Comparison of ENCODE assay signal across 9 cellular contexts in genomic region chr2:120231564-120231973, GRCh38. TPM values are rescaled to one million over a fixed set of nuclear protein-coding genes. Genes with fewer than 3 reads are reported as not detected.
DNase-seq lines count a peak whose midpoint lies in the region; ATAC-seq, FAIRE-seq and TF ChIP-seq lines count a peak whose summit lies in the region.
"Had no signal": no experiment of that assay in that cellular context is flagged by ENCODE, and none has a peak within 500 bp of the region (broad histone marks: within the 10 kb centered on the region; RNA-seq: fewer than 3 reads in every experiment).

No MANE protein-coding gene starts in this region.

- 0 out of 2 replicates have a peak, but pooled peaks cover 5% of the 10 kb centered on the region for H3F3A ChIP-seq in OCI-LY1 (ENCODE audit: insufficient read depth, low read length)

- no peak for ATAC-seq in A549
- peak; percentile 8 for ATAC-seq in GM21360 (IDR thresholded peaks at IDR 0.05; ENCODE audit: unreplicated experiment)
- peak; percentile 6 to 12 for ATAC-seq in right cardiac atrium
- ATAC-seq in upper lobe of left lung (ENCODE audit: low FRiP score in 2 of 2), result peak; percentile 13 to 16
- no peak for ATAC-seq in HG03469 (IDR thresholded peaks at IDR 0.05; ENCODE audit: unreplicated experiment)

- POLR2A ChIA-PET in A549 (lab: Yijun Ruan, JAX), result interaction anchor here (1.7 kb wide), 1 partner anchor 8 kb away, joined by 6 read pairs; the partner anchor contains the start of gene TMEM185B

- FAIRE-seq in A549 (lab: Jason Lieb, UNC), result no peak

- intact Hi-C loops in right cardiac atrium (cut with DNase I), result no loop called here

- H3K36me3 ChIP-seq in OCI-LY1 (ENCODE audit: insufficient read depth, low read length), result no peaks in the 10 kb centered on the region; the same call in 1 of the 2 replicates
- no peaks in the 10 kb centered on the region for H3K36me3 ChIP-seq in upper lobe of left lung

- H3K4me2 ChIP-seq in A549 (no peak overlapping the region), OCI-LY1 (ENCODE audit: low read length) (peak overlapping the region; percentile 96)

- no peak overlapping the region for H2AFZ ChIP-seq in OCI-LY1 (ENCODE audit: low read length)

- no peaks in the 10 kb centered on the region for H3K9me2 ChIP-seq in OCI-LY1 (ENCODE audit: low read depth, low read length)

- no peak for TF ChIP-seq RAD21 in A549 (conservative IDR thresholded peaks at IDR 0.05 in 1 of 2, IDR thresholded peaks at IDR 0.05 in 1 of 2)

- H3K4me3 ChIP-seq in A549 (no peak overlapping the region), OCI-LY1 (ENCODE audit: low read depth, low read length, poor library complexity, severe bottlenecking) (peak overlapping the region; percentile 61), right cardiac atrium (ENCODE audit: low read length) (peak overlapping the region; percentile 54), upper lobe of left lung (peak overlapping the region in 3 of 4 donors; percentile 34 to 57 (median 52))
- H3K4me3 ChIP-seq: lung had no signal

- H3K9me3 ChIP-seq in A549 (no peaks in the 10 kb centered on the region), OCI-LY1 (ENCODE audit: low read length) (no peaks in the 10 kb centered on the region), right cardiac atrium (ENCODE audit: control insufficient read depth, low read length) (no peaks in the 10 kb centered on the region), upper lobe of left lung (no peaks in the 10 kb centered on the region)

- H3K27ac ChIP-seq in A549, result no peak overlapping the region
- H3K27ac ChIP-seq in OCI-LY1 (ENCODE audit: low read depth, low read length, poor library complexity, severe bottlenecking), result peak overlapping the region; percentile 98
- H3K27ac ChIP-seq in right cardiac atrium (ENCODE audit: low read length), result no peak overlapping the region
- H3K27ac ChIP-seq in upper lobe of left lung, result peak overlapping the region; percentile 70 to 84 (median 80)

- CTCF ChIA-PET in A549 (lab: Yijun Ruan, JAX), result interaction anchor here (0.6 to 1.8 kb wide), 3 partner anchors 21 to 81 kb away, joined by 3 to 4 read pairs (median 3); partner anchors contain the start of gene RALB

- H3K9ac ChIP-seq in OCI-LY1 (ENCODE audit: low read length), result peak overlapping the region; percentile 86

- TF ChIP-seq POLR2A in A549 (IDR thresholded peaks at IDR 0.05; ENCODE audit: low read length) (no peak), upper lobe of left lung (IDR thresholded peaks at IDR 0.05) (no peak)

- H3K4me1 ChIP-seq in A549 (peaks cover 14% of the 10 kb centered on the region), OCI-LY1 (ENCODE audit: insufficient read depth, low read length, severe bottlenecking) (peaks cover 64% of the 10 kb centered on the region), right cardiac atrium (ENCODE audit: control insufficient read depth, insufficient read depth, low read length) (no peaks in the 10 kb centered on the region), upper lobe of left lung (peaks cover 6 to 22% (median 14%) of the 10 kb centered on the region in 4 donors)

- no peaks in the 10 kb centered on the region for H4K20me1 ChIP-seq in OCI-LY1 (ENCODE audit: insufficient read depth, low read length)

- no peaks in the 10 kb centered on the region for H3K79me2 ChIP-seq in OCI-LY1 (ENCODE audit: insufficient read depth, low read length)

- DNase-seq in A549 (ENCODE audit: low read depth in 1 of 2, low spot score in 1 of 2) (no peak), right cardiac atrium (no peak), upper lobe of left lung (no peak), T-helper 9 cell (no peak), medulla oblongata (ENCODE audit: extremely low spot score) (no peak)

- 92% methylated on average over 4 of the region's 4 CpGs for WGBS in A549 (ENCODE audit: missing lambda C conversion rate)
- WGBS in right cardiac atrium, result 92% methylated on average over 4 of the region's 4 CpGs
- WGBS in upper lobe of left lung, 2 donors, result 75 to 80% methylated on average over 4 of the region's 4 CpGs

- no peaks in the 10 kb centered on the region for H3K27me3 ChIP-seq in OCI-LY1 (ENCODE audit: insufficient read depth, low read length)
- H3K27me3 ChIP-seq in right cardiac atrium (ENCODE audit: control insufficient read depth, insufficient read depth), result no peaks in the 10 kb centered on the region
- no peaks in the 10 kb centered on the region for H3K27me3 ChIP-seq in upper lobe of left lung

- TF ChIP-seq CTCF in A549 (IDR thresholded peaks at IDR 0.05), result no peak
- TF ChIP-seq CTCF in OCI-LY1 (IDR thresholded peaks at IDR 0.05; ENCODE audit: low read length), result no peak
- no peak for TF ChIP-seq CTCF in upper lobe of left lung (IDR thresholded peaks at IDR 0.05)

- TF ChIP-seq EP300 in A549 (IDR thresholded peaks at IDR 0.05), result no peak
- TF ChIP-seq EP300 in upper lobe of left lung (IDR thresholded peaks at IDR 0.05), result no peak

TF ChIP-seq in A549, 52 proteins besides CTCF, POLR2A, EP300 and RAD21:
- TF ChIP-seq ZFP36 (IDR thresholded peaks at IDR 0.05; ENCODE audit: borderline replicate concordance, partially characterized antibody) (peak; percentile 26), PBX3 (IDR thresholded peaks at IDR 0.05) (no peak)

RNA-seq across cellular contexts. Expression of gene TMEM185B, which starts 8.4 kb away (rescaled TPM):
- polyA plus RNA-seq in A549 (2011; rRNA removed), result 41.8 and 48.5 TPM in 2 replicates
- polyA plus RNA-seq in A549 (2012; cell fraction: cytosol; rRNA removed), result 45.8 and 58.0 TPM in 2 replicates
- 57.3 and 71.9 TPM in 2 replicates for polyA plus RNA-seq in A549 (2012; cell fraction: nucleus; rRNA removed)
- 28.7 to 31.5 TPM (median 30.3 TPM) in 3 replicates for polyA plus RNA-seq in A549 (2017; fragmentation: RNase III; extraction: RNeasy Plus Mini Kit Qiagen cat#74134 plus additional on column Dnase treatment)
- polyA minus RNA-seq in A549 (2011; rRNA and poly(A)+ RNA removed), result 24.1 and 30.9 TPM in 2 replicates
- 10 to 100 TPM; 19.7 to 27.5 (median 21.7) TPM for total RNA-seq in right cardiac atrium
- 13.2 TPM for polyA plus RNA-seq in right cardiac atrium
- 10 to 100 TPM; 15.3 to 29.3 (median 25.5) TPM for total RNA-seq in upper lobe of left lung

RNA-seq across cellular contexts. Expression of gene RALB, which starts 21.1 kb away (rescaled TPM):
- polyA plus RNA-seq in A549 (2011; rRNA removed) (65.9 and 72.9 TPM in 2 replicates), A549 (2017; fragmentation: RNase III; extraction: RNeasy Plus Mini Kit Qiagen cat#74134 plus additional on column Dnase treatment) (71.5 to 77.4 TPM (median 76.5 TPM) in 3 replicates), right cardiac atrium (57.2 TPM)
- 33.6 and 34.3 TPM in 2 replicates for polyA plus RNA-seq in A549 (2012; cell fraction: cytosol; rRNA removed)
- 10.4 and 19.1 TPM in 2 replicates for polyA plus RNA-seq in A549 (2012; cell fraction: nucleus; rRNA removed)
- polyA minus RNA-seq in A549 (2011; rRNA and poly(A)+ RNA removed), result 21.5 and 22.6 TPM in 2 replicates
- total RNA-seq in right cardiac atrium (10 to 100 TPM; 44.2 to 57.0 (median 48.1) TPM), upper lobe of left lung (10 to 100 TPM; 23.0 to 85.8 (median 46.5) TPM)

Comparison
In these comparisons a context has a peak if more than half of its experiments do, and no peak if none do; other contexts are left out.
1. ATAC-seq: peak in GM21360 (single experiment), right cardiac atrium (2 of 2) and upper lobe of left lung (2 of 2); none in A549 (0 of 2) and HG03469 (single experiment).
2. H3K27ac ChIP-seq: peak in OCI-LY1 (single experiment) and upper lobe of left lung (4 of 4); none in A549 (0 of 2) and right cardiac atrium (single experiment).